In genomic region chr22:36368359-36368983, GRCh38 we compare ENCODE assay signal across 8 cellular contexts. TPM values are rescaled to one million over a fixed set of nuclear protein-coding genes. Genes with fewer than 3 reads are reported as not detected.
DNase-seq lines count a peak whose midpoint lies in the region; ATAC-seq and TF ChIP-seq lines count a peak whose summit lies in the region.

No MANE protein-coding gene starts in this region.

- H3K27me3 ChIP-seq in A673 (replicated peaks; ENCODE audit: insufficient read depth, low read depth, low read length, poor library complexity) (no peaks in the 10 kb centered on the region), skeletal muscle tissue (ENCODE audit: control insufficient read depth in 3 of 3, insufficient read depth in 3 of 3, low read length in 3 of 3) (no peaks in the 10 kb centered on the region)

- intact Hi-C loops in A673 (cut with micrococcal nuclease; ENCODE audit: unreplicated experiment) = no loop called here

- peaks cover 83% of the 10 kb centered on the region for H3K4me1 ChIP-seq in A673 (ENCODE audit: insufficient read depth, low read length, poor library complexity, severe bottlenecking)
- H3K4me1 ChIP-seq in skeletal muscle tissue (ENCODE audit: control insufficient read depth in 3 of 3, insufficient read depth in 3 of 3, low read length in 3 of 3) = peaks cover 85 to 95% (median 86%) of the 10 kb centered on the region in 3 donors

- CTCF ChIA-PET in A673 (lab: Charles Lee) = no interaction called here

- H3K36me3 Mint-ChIP-seq in activated naive CD8-positive, alpha-beta T cell treated with anti-CD3 and anti-CD28 coated beads, Interleukin-2, amount 10 ng/mL, durations not matched to agents 7 days and 5 days = peaks cover 24% of the 10 kb centered on the region

- peak overlapping the region; percentile 82 for H3K27ac Mint-ChIP-seq in activated naive CD8-positive, alpha-beta T cell treated with anti-CD3 and anti-CD28 coated beads, Interleukin-2, amount 10 ng/mL, durations not matched to agents 7 days and 5 days

- H3K4me3 ChIP-seq in A673 (ENCODE audit: low read depth, low read length, poor library complexity, severe bottlenecking) (no peak overlapping the region), skeletal muscle tissue (ENCODE audit: low read length in 3 of 3) (peak overlapping the region in 2 of 3 donors; percentile 41 to 43)

- H3K9me3 ChIP-seq in A673 (ENCODE audit: low read depth, low read length, poor library complexity, severe bottlenecking) (no peaks in the 10 kb centered on the region), skeletal muscle tissue (ENCODE audit: control insufficient read depth in 3 of 3, low read length in 3 of 3) (no peaks in the 10 kb centered on the region)

- no peak for TF ChIP-seq CTCF in A673 (conservative IDR thresholded peaks at IDR 0.05; ENCODE audit: low read depth, low read length)

- no peak for ATAC-seq in activated naive CD8-positive, alpha-beta T cell treated with anti-CD3 and anti-CD28 coated beads, Interleukin-2, amount 10 ng/mL, durations not matched to agents 7 days and 5 days (ENCODE audit: low read depth)
- ATAC-seq in GM18870 (IDR thresholded peaks at IDR 0.05; ENCODE audit: unreplicated experiment) (no peak), HG02571 (IDR thresholded peaks at IDR 0.05; ENCODE audit: unreplicated experiment) (no peak)

- H3K27ac ChIP-seq in A673 (ENCODE audit: low read depth, low read length, poor library complexity, severe bottlenecking) = peak overlapping the region; percentile 87
- H3K27ac ChIP-seq in skeletal muscle tissue (ENCODE audit: low read depth, low read length) = peak overlapping the region; percentile 46

- peaks cover 90% of the 10 kb centered on the region for H3K4me1 Mint-ChIP-seq in activated naive CD8-positive, alpha-beta T cell treated with anti-CD3 and anti-CD28 coated beads, Interleukin-2, amount 10 ng/mL, durations not matched to agents 7 days and 5 days

- H3K9me3 Mint-ChIP-seq in activated naive CD8-positive, alpha-beta T cell treated with anti-CD3 and anti-CD28 coated beads, Interleukin-2, amount 10 ng/mL, durations not matched to agents 7 days and 5 days = no peaks in the 10 kb centered on the region

- DNase-seq in A673 (ENCODE audit: low spot score) (peak; percentile 86), HT-29 (ENCODE audit: low spot score) (peak; percentile 54), hepatic stellate cell (ENCODE audit: low spot score) (peak; percentile 74), NOMO-1 treated with DMSO at 0.1 percent for 48 hours (lab: John Stamatoyannopoulos, UW; ENCODE audit: unreplicated experiment) (no peak)
- no peak for DNase-seq in activated naive CD8-positive, alpha-beta T cell treated with anti-CD3 and anti-CD28 coated beads, Interleukin-2, amount 10 ng/mL, durations not matched to agents 7 days and 5 days

- H3K36me3 ChIP-seq in A673 (ENCODE audit: insufficient read depth, low read length, poor library complexity, severe bottlenecking) (no peaks in the 10 kb centered on the region), skeletal muscle tissue (ENCODE audit: control insufficient read depth in 3 of 3, insufficient read depth in 3 of 3, low read length in 3 of 3) (peaks cover 0 to 3% (median 0%) of the 10 kb centered on the region in 3 donors)

- H3K9ac ChIP-seq in skeletal muscle tissue (ENCODE audit: low read depth in 1 of 3, low read length in 3 of 3) = peak overlapping the region in 2 of 3 donors; percentile 50 to 57

- H3K4me3 Mint-ChIP-seq in activated naive CD8-positive, alpha-beta T cell treated with anti-CD3 and anti-CD28 coated beads, Interleukin-2, amount 10 ng/mL, durations not matched to agents 7 days and 5 days = peak overlapping the region; percentile 65

- POLR2A ChIA-PET in A673 (lab: Charles Lee; ENCODE audit: low non-redundant PET) = no interaction called here
- POLR2A ChIA-PET in activated naive CD8-positive, alpha-beta T cell treated with anti-CD3 and anti-CD28 coated beads, Interleukin-2, amount 10 ng/mL, durations not matched to agents 7 days and 5 days (lab: Charles Lee) = interaction anchor here (1.6 kb wide), 1 partner anchor 9 kb away, joined by 5 read pairs; no protein-coding TSS in a partner anchor

- BruUV-seq in A673 (replicated peaks; lab: Mats Ljungman, UMichigan) = no TSS peak

- no peaks in the 10 kb centered on the region for H3K27me3 Mint-ChIP-seq in activated naive CD8-positive, alpha-beta T cell treated with anti-CD3 and anti-CD28 coated beads, Interleukin-2, amount 10 ng/mL, durations not matched to agents 7 days and 5 days

RNA-seq across cellular contexts. Expression of gene MYH9, which starts 19.3 kb away (rescaled TPM):
- total RNA-seq in A673 (2021) (290 and 323 TPM in 2 replicates), skeletal muscle tissue (111 TPM)
- 258 and 259 TPM in 2 replicates for total RNA-seq in HT-29 (2014; rRNA removed; shearing (Covaris generic))
- 100 to 1,000 TPM; 803 to 821 TPM for total RNA-seq in activated naive CD8-positive, alpha-beta T cell treated with anti-CD3 and anti-CD28 coated beads, Interleukin-2, amount 10 ng/mL, durations not matched to agents 7 days and 5 days

Comparison
In these comparisons a context has a peak if more than half of its experiments do, and no peak if none do; other contexts are left out.
1. DNase-seq: peak in A673 (single experiment), HT-29 (single experiment) and hepatic stellate cell (single experiment); none in activated naive CD8-positive, alpha-beta T cell treated with anti-CD3 and anti-CD28 coated beads, Interleukin-2, amount 10 ng/mL, durations not matched to agents 7 days and 5 days (single experiment) and NOMO-1 treated with DMSO at 0.1 percent for 48 hours (single experiment).